ENCODE assay signal across 24 cellular contexts in the genomic region with DNA sequence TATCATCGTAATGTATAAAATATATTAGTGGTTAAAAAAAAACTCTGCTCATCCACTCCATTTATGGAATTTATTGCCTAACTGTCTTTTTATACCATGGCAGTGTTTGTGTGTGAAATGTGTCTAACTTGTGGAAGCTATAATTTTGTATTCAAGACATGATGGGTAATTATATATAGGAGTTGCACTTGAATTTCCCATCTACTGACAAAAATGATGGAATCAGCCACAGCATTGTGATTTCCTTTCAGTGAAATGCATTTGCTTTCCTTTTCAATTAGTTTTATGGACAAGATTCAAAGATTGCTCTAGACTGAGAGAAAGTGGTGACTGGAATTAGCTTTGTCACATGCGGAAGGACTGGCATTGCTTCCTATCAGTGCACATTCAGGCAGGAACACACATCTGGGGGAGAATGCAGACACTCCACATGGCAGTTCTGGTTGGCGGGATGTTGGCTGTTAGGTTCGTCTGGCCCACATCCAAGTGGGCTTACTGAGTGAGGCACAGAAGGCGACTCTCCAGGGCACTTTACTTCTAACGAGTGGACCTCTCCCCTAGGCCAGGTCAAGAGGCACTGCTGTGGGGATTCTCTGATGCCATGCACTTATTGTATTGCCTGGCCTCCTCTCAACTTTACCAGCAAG.
"Had no signal": no experiment of that assay in that cellular context is flagged by ENCODE, and none has a peak within 500 bp of the region (broad histone marks: within the 10 kb centered on the region; RNA-seq: fewer than 3 reads in every experiment).

No MANE protein-coding gene starts in this region.

- H3K27ac Mint-ChIP-seq: activated CD4-positive, alpha-beta memory T cell treated with anti-CD3 and anti-CD28 coated beads for 36 hours; activated CD4-positive, alpha-beta T cell treated with anti-CD3 and anti-CD28 coated beads, Interleukin-2, amount 10 ng/mL, durations not matched to agents 7 days and 5 days; activated naive CD4-positive, alpha-beta T cell treated with anti-CD3 and anti-CD28 coated beads for 36 hours; activated naive CD8-positive, alpha-beta T cell; IgD-negative memory B cell; T-cell had no signal

- H3K4me1 Mint-ChIP-seq: activated CD4-positive, alpha-beta T cell treated with anti-CD3 and anti-CD28 coated beads, Interleukin-2, amount 10 ng/mL, durations not matched to agents 7 days and 5 days; IgD-negative memory B cell; T-cell had no signal

- DNase-seq: activated CD4-positive, alpha-beta memory T cell treated with anti-CD3 and anti-CD28 coated beads for 36 hours; activated CD4-positive, alpha-beta T cell treated with anti-CD3 and anti-CD28 coated beads, Interleukin-2, amount 10 ng/mL, durations not matched to agents 7 days and 5 days; activated CD4-positive, CD25-positive, alpha-beta regulatory T cell; activated CD8-positive, alpha-beta memory T cell treated with anti-CD3 and anti-CD28 coated beads for 24 hours; activated gamma-delta T cell; activated naive CD4-positive, alpha-beta T cell treated with anti-CD3 and anti-CD28 coated beads for 36 hours; activated T-cell treated with anti-CD3 and anti-CD28 coated beads, Interleukin-2, amount 50 U/mL, for 4 hours; amygdala; brain microvascular endothelial cell; cerebellar nuclear complex; KG1; NCI-H1048; NCI-H1417 treated with DMSO at 0.1 percent for 48 hours; NCI-H1694; NCI-H2081; NCI-H2171; NCI-H446 treated with DMSO at 0.1 percent for 48 hours; NCI-H524 treated with DMSO at 0.1 percent for 48 hours; NCI-H82; Peyer's patch; SHP77 treated with DMSO at 0.1 percent for 48 hours; T-cell had no signal

- H3K27me3 Mint-ChIP-seq: activated CD4-positive, alpha-beta memory T cell treated with anti-CD3 and anti-CD28 coated beads for 36 hours; activated CD4-positive, alpha-beta T cell treated with anti-CD3 and anti-CD28 coated beads, Interleukin-2, amount 10 ng/mL, durations not matched to agents 7 days and 5 days had no signal

- H3K9me3 Mint-ChIP-seq: activated CD4-positive, alpha-beta memory T cell treated with anti-CD3 and anti-CD28 coated beads for 36 hours; activated CD4-positive, alpha-beta T cell treated with anti-CD3 and anti-CD28 coated beads, Interleukin-2, amount 10 ng/mL, durations not matched to agents 7 days and 5 days; activated naive CD4-positive, alpha-beta T cell treated with anti-CD3 and anti-CD28 coated beads for 36 hours; activated T-cell treated with anti-CD3 and anti-CD28 coated beads, Interleukin-2, amount 50 U/mL, for 4 hours had no signal

- ATAC-seq: activated T-cell treated with anti-CD3 and anti-CD28 coated beads, Interleukin-2, amount 50 U/mL, for 4 hours; T-cell had no signal

- H3K4me3 Mint-ChIP-seq: activated CD4-positive, alpha-beta memory T cell treated with anti-CD3 and anti-CD28 coated beads for 36 hours; activated CD4-positive, alpha-beta T cell treated with anti-CD3 and anti-CD28 coated beads, Interleukin-2, amount 10 ng/mL, durations not matched to agents 7 days and 5 days; activated naive CD4-positive, alpha-beta T cell treated with anti-CD3 and anti-CD28 coated beads for 36 hours; activated naive CD8-positive, alpha-beta T cell; activated T-cell treated with anti-CD3 and anti-CD28 coated beads, Interleukin-2, amount 50 U/mL, for 4 hours; IgD-negative memory B cell; T-cell had no signal

- H3K36me3 Mint-ChIP-seq: activated CD4-positive, alpha-beta memory T cell treated with anti-CD3 and anti-CD28 coated beads for 36 hours; activated naive CD8-positive, alpha-beta T cell; IgD-negative memory B cell; T-cell had no signal
